In genomic region chr16:56244612-56245011, GRCh38 we compare ENCODE assay signal across 25 cellular contexts.
"Had no signal": no experiment of that assay in that cellular context is flagged by ENCODE, and none has a peak within 500 bp of the region (broad histone marks: within the 10 kb centered on the region; RNA-seq: fewer than 3 reads in every experiment).

No MANE protein-coding gene starts in this region.

- DNase-seq: activated CD4-positive, alpha-beta T cell treated with anti-CD3 and anti-CD28 coated beads for 1 hour; activated CD4-positive, alpha-beta T cell treated with anti-CD3 and anti-CD28 coated beads, Interleukin-2, amount 50 U/mL, for 1 hour; activated CD8-positive, alpha-beta T cell treated with anti-CD3 and anti-CD28 coated beads, Interleukin-2, amount 10 ng/mL, durations not matched to agents 7 days and 5 days; activated gamma-delta T cell; activated naive CD4-positive, alpha-beta T cell treated with anti-CD3 and anti-CD28 coated beads, Interleukin-2, amount 50 U/mL, for 16 hours; activated naive CD8-positive, alpha-beta T cell treated with anti-CD3 and anti-CD28 coated beads, Interleukin-2, amount 50 U/mL, for 24 hours; body of pancreas; effector CD8-positive, alpha-beta T cell; erythroblast; hippocampal formation; kidney glomerular epithelial cell; left ventricle myocardium superior; midbrain; ovary; stimulated activated CD4-positive, alpha-beta T cell treated with anti-CD3 and anti-CD28 coated beads, Interleukin-12 subunit alpha, Interleukin-12 subunit beta, amount 100 ng/mL, for 4 hours; stimulated activated CD4-positive, alpha-beta T cell treated with anti-CD3 and anti-CD28 coated beads, Interleukin-4, amount 100 ng/mL, for 4 hours; stimulated activated naive CD8-positive, alpha-beta T cell treated with anti-CD3 and anti-CD28 coated beads, Interleukin-15, Interleukin-2, amounts not matched to agents 100 U/mL and 50 U/mL, for 24 hours; uterus had no signal

- H3K27ac ChIP-seq: body of pancreas, foreskin keratinocyte, ovary, prostate gland, tibial nerve, uterus, VCaP had no signal

- H3K27me3 ChIP-seq: body of pancreas, cardiac muscle cell, foreskin keratinocyte, ovary, right atrium auricular region, tibial nerve, uterus had no signal

- H3K9me3 ChIP-seq: body of pancreas, ovary, prostate gland, right atrium auricular region, tibial nerve, uterus had no signal

- H3K4me3 ChIP-seq: body of pancreas, cardiac muscle cell, ovary, prostate gland, right atrium auricular region, tibial nerve, uterus had no signal

- H3K36me3 ChIP-seq: cardiac muscle cell, ovary, prostate gland, right atrium auricular region, tibial nerve, uterus had no signal

- H3K4me1 ChIP-seq: body of pancreas, foreskin keratinocyte, prostate gland, uterus had no signal

- ATAC-seq: activated CD8-positive, alpha-beta T cell treated with anti-CD3 and anti-CD28 coated beads, Interleukin-2, amount 10 ng/mL, durations not matched to agents 7 days and 5 days; activated naive CD8-positive, alpha-beta T cell treated with anti-CD3 and anti-CD28 coated beads, Interleukin-2, amount 50 U/mL, for 24 hours; body of pancreas; left ventricle myocardium superior; natural killer cell treated with Interleukin-12 subunit alpha and Interleukin-12 subunit beta and Interleukin-15 and Interleukin-18, amount 100 ng/mL, for 72 hours; stimulated activated naive CD8-positive, alpha-beta T cell treated with anti-CD3 and anti-CD28 coated beads, Interleukin-15, Interleukin-2, amounts not matched to agents 100 U/mL and 50 U/mL, for 24 hours had no signal
